9 cellular contexts compared by ENCODE assay signal in genomic region chrX:11533211-11533651, GRCh38.
DNase-seq lines count a peak whose midpoint lies in the region; ATAC-seq and TF ChIP-seq lines count a peak whose summit lies in the region.
"Had no signal": no experiment of that assay in that cellular context is flagged by ENCODE, and none has a peak within 500 bp of the region (broad histone marks: within the 10 kb centered on the region; RNA-seq: fewer than 3 reads in every experiment).

No MANE protein-coding gene starts in this region.

- H3K27ac Mint-ChIP-seq in central memory CD8-positive, alpha-beta T cell (ENCODE audit: low read depth) = no peak overlapping the region
- no peak overlapping the region for H3K27ac Mint-ChIP-seq in type B pancreatic cell
- H3K27ac Mint-ChIP-seq: dendritic cell treated with granulocyte-macrophage colony-stimulating factor and Interleukin-4, amounts not matched to agents 40 ng/mL and 50 ng/mL, for 4 days had no signal

- peak; percentile 31 for TF ChIP-seq CTCF in GM12801 (IDR thresholded peaks at IDR 0.05; ENCODE audit: extremely low read depth, insufficient read length)
- TF ChIP-seq CTCF in type B pancreatic cell (conservative IDR thresholded peaks at IDR 0.05) = peak; percentile 95

- no peaks in the 10 kb centered on the region for H3K9me3 Mint-ChIP-seq in central memory CD8-positive, alpha-beta T cell
- no peaks in the 10 kb centered on the region for H3K9me3 Mint-ChIP-seq in type B pancreatic cell
- H3K9me3 Mint-ChIP-seq: dendritic cell treated with granulocyte-macrophage colony-stimulating factor and Interleukin-4, amounts not matched to agents 40 ng/mL and 50 ng/mL, for 4 days had no signal

- ATAC-seq in GM21825 (IDR thresholded peaks at IDR 0.05; ENCODE audit: unreplicated experiment) (peak; percentile 86), left lobe of liver (peak; percentile 98)
- ATAC-seq in central memory CD8-positive, alpha-beta T cell (replicated peaks; ENCODE audit: extremely low read depth, poor library complexity, severe bottlenecking) = peak; percentile 93

- H3K4me1 Mint-ChIP-seq in central memory CD8-positive, alpha-beta T cell = no peaks in the 10 kb centered on the region
- H3K4me1 Mint-ChIP-seq in type B pancreatic cell (ENCODE audit: unreplicated experiment) = no peaks in the 10 kb centered on the region

- peak; percentile 1 for DNase-seq in KG1 (lab: John Stamatoyannopoulos, UW)
- peak; percentile 51 for DNase-seq in NOMO-1 treated with dmso at 0.1 percent for 144 hours (lab: John Stamatoyannopoulos, UW; ENCODE audit: unreplicated experiment)
- no peak for DNase-seq in central memory CD8-positive, alpha-beta T cell (ENCODE audit: low spot score in 2 of 2)
- DNase-seq in left lobe of liver (ENCODE audit: low spot score) = no peak
- DNase-seq in type B pancreatic cell (ENCODE audit: extremely low spot score, unreplicated experiment) = no peak
- no peak for DNase-seq in activated CD4-positive, alpha-beta T cell treated with anti-CD3 and anti-CD28 coated beads, Interleukin-2, amount 50 U/mL, for 48 hours

- H3K36me3 Mint-ChIP-seq in central memory CD8-positive, alpha-beta T cell (ENCODE audit: insufficient read depth) = no peaks in the 10 kb centered on the region
- no peaks in the 10 kb centered on the region for H3K36me3 Mint-ChIP-seq in type B pancreatic cell

- H3K4me3 Mint-ChIP-seq in central memory CD8-positive, alpha-beta T cell = no peak overlapping the region
- H3K4me3 Mint-ChIP-seq in type B pancreatic cell = no peak overlapping the region
- H3K4me3 Mint-ChIP-seq: dendritic cell treated with granulocyte-macrophage colony-stimulating factor and Interleukin-4, amounts not matched to agents 40 ng/mL and 50 ng/mL, for 4 days had no signal

- H3K27me3 Mint-ChIP-seq in central memory CD8-positive, alpha-beta T cell = no peaks in the 10 kb centered on the region
- no peaks in the 10 kb centered on the region for H3K27me3 Mint-ChIP-seq in type B pancreatic cell

Comparison
In these comparisons a context has a peak if more than half of its experiments do, and no peak if none do; other contexts are left out.
1. DNase-seq: peak in KG1 (single experiment) and NOMO-1 treated with dmso at 0.1 percent for 144 hours (single experiment); none in central memory CD8-positive, alpha-beta T cell (0 of 2), left lobe of liver (single experiment), type B pancreatic cell (single experiment) and activated CD4-positive, alpha-beta T cell treated with anti-CD3 and anti-CD28 coated beads, Interleukin-2, amount 50 U/mL, for 48 hours (0 of 2).
2. Peak in every context shown above with its lines, with median percentiles within 50 percentile points of each other: ATAC-seq.